Comparison of ENCODE assay signal across 8 cellular contexts in genomic region chr4:102449751-102450352, GRCh38. TPM values are rescaled to one million over a fixed set of nuclear protein-coding genes. Genes with fewer than 3 reads are reported as not detected.
DNase-seq lines count a peak whose midpoint lies in the region; ATAC-seq and TF ChIP-seq lines count a peak whose summit lies in the region.

No MANE protein-coding gene starts in this region.

- intact Hi-C loops in left lung (cut with DNase I) = loop anchor here in 1 of 2 donors (10.0 kb wide), 2 partner anchors 175 to 565 kb away; partner anchors contain the start of gene SLC9B1

- no peak overlapping the region for H3K27ac Mint-ChIP-seq in central memory CD8-positive, alpha-beta T cell (ENCODE audit: low read depth)

- ATAC-seq in central memory CD8-positive, alpha-beta T cell (replicated peaks; ENCODE audit: extremely low read depth, poor library complexity, severe bottlenecking) = peak; percentile 60
- ATAC-seq in left lung = peak; percentile 90

- H3K4me3 ChIP-seq in HFF-Myc (replicated peaks; ENCODE audit: low read depth, low read length) (no peak overlapping the region), left lung (no peak overlapping the region)

- no peaks in the 10 kb centered on the region for H3K9me3 Mint-ChIP-seq in central memory CD8-positive, alpha-beta T cell

- TF ChIP-seq CTCF in HFF-Myc (IDR thresholded peaks at IDR 0.05; ENCODE audit: low read depth, low read length, missing control alignments) (peak; percentile 51), left lung (IDR thresholded peaks at IDR 0.05) (peak; percentile 49 to 62)

- H3K27me3 Mint-ChIP-seq in central memory CD8-positive, alpha-beta T cell = no peaks in the 10 kb centered on the region

- no peaks in the 10 kb centered on the region for H3K36me3 Mint-ChIP-seq in central memory CD8-positive, alpha-beta T cell (ENCODE audit: insufficient read depth)

- no peak overlapping the region for H3K4me3 Mint-ChIP-seq in central memory CD8-positive, alpha-beta T cell

- H3K4me1 ChIP-seq in left lung = no peaks in the 10 kb centered on the region

- H3K4me1 Mint-ChIP-seq in central memory CD8-positive, alpha-beta T cell = no peaks in the 10 kb centered on the region

- H3K27me3 ChIP-seq in left lung = no peaks in the 10 kb centered on the region

- H3K9me3 ChIP-seq in left lung = no peaks in the 10 kb centered on the region

- H3K27ac ChIP-seq in left lung = no peak overlapping the region

- H3K36me3 ChIP-seq in left lung = no peaks in the 10 kb centered on the region

- DNase-seq in SIG-M5 treated with dmso at 0.1 percent for 504 hours (lab: John Stamatoyannopoulos, UW; ENCODE audit: unreplicated experiment) (peak; percentile 56), SIG-M5 (lab: John Stamatoyannopoulos, UW) (no peak), HFF-Myc (ENCODE audit: extremely low read depth, low read depth) (no peak), NCI-H1436 treated with DMSO at 0.1 percent for 48 hours (lab: John Stamatoyannopoulos, UW) (peak; percentile 6), T-helper 2 cell (peak in 4 of 5 experiments; percentile 15 to 83 (median 30)), left lung (no peak)
- DNase-seq in central memory CD8-positive, alpha-beta T cell (ENCODE audit: low spot score in 2 of 2) = peak in 1 of 2 donors; percentile 46
- DNase-seq in stimulated activated CD8-positive, alpha-beta memory T cell treated with anti-CD3 and anti-CD28 coated beads, Interleukin-4, amount 100 ng/mL, for 48 hours = peak; percentile 51

RNA-seq across cellular contexts. Expression of gene NFKB1, which starts 51.3 kb away (rescaled TPM):
- 10 to 100 TPM; 39.8 to 57.6 TPM for total RNA-seq in left lung

Comparison
In these comparisons a context has a peak if more than half of its experiments do, and no peak if none do; other contexts are left out.
1. DNase-seq: peak in SIG-M5 treated with dmso at 0.1 percent for 504 hours (single experiment), NCI-H1436 treated with DMSO at 0.1 percent for 48 hours (single experiment), T-helper 2 cell (4 of 5) and stimulated activated CD8-positive, alpha-beta memory T cell treated with anti-CD3 and anti-CD28 coated beads, Interleukin-4, amount 100 ng/mL, for 48 hours (single experiment); none in SIG-M5 (single experiment), HFF-Myc (single experiment) and left lung (0 of 2).